ENCODE assay signal across 11 cellular contexts in the genomic region with DNA sequence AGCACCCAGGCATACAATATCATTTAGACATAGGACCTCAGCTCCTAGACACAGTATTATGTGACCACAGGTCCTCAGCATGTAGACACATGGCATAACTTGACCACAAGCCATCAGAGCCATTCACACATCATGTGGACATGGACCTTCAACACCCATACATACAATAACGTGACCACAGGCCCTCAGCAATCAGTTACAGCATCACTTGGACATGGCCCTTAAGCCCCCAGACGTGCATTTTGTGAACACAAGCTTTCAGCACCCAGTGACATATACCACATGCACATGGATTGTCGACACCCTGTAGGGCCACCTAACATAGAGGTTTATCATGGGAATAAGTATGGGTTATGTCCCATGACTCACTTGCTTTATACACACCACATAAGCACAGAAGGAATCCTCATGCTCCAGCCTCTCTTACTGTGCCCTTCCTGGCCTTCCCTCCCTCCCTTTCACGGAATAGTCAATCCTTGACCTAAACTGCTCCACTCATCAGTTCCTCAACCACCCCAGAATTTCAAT. TPM values are rescaled to one million over a fixed set of nuclear protein-coding genes. Genes with fewer than 3 reads are reported as not detected.
A peak's percentile ranks its signal among the peaks of the same experiment; 100 is the strongest.
DNase-seq lines count a peak whose midpoint lies in the region; ATAC-seq, FAIRE-seq and TF ChIP-seq lines count a peak whose summit lies in the region.
"Had no signal": no experiment of that assay in that cellular context is flagged by ENCODE, and none has a peak within 500 bp of the region (broad histone marks: within the 10 kb centered on the region; RNA-seq: fewer than 3 reads in every experiment).

No MANE protein-coding gene starts in this region.

- peaks cover 42% of the 10 kb centered on the region for H3K36me3 Mint-ChIP-seq in activated naive CD8-positive, alpha-beta T cell treated with anti-CD3 and anti-CD28 coated beads for 36 hours

- FAIRE-seq in keratinocyte (lab: Jason Lieb, UNC) = peak; percentile 51

- no peaks in the 10 kb centered on the region for H3K27me3 ChIP-seq in keratinocyte (ENCODE audit: control insufficient read depth, extremely low read depth, insufficient read depth, low read length)
- H3K27me3 ChIP-seq in thoracic aorta (replicated peaks; ENCODE audit: insufficient read depth) = no peaks in the 10 kb centered on the region

- H3K9me3 ChIP-seq in keratinocyte (ENCODE audit: control insufficient read depth, low read depth, low read length) = no peaks in the 10 kb centered on the region
- H3K9me3 ChIP-seq in thoracic aorta = no peaks in the 10 kb centered on the region

- H3K4me3 ChIP-seq in keratinocyte (ENCODE audit: control insufficient read depth in 2 of 3, extremely low read depth in 1 of 3, insufficient read depth in 2 of 3, low read depth in 1 of 3, low read length in 3 of 3) (no peak overlapping the region), thoracic aorta (peak overlapping the region; percentile 83)

- H3K4me1 ChIP-seq in keratinocyte (ENCODE audit: control insufficient read depth, extremely low read depth, insufficient read depth, low read length) = peaks cover 7% of the 10 kb centered on the region
- H3K4me1 ChIP-seq in thoracic aorta (ENCODE audit: control insufficient read depth in 1 of 2, low read depth in 2 of 2) = peaks cover 5 to 47% of the 10 kb centered on the region in 2 donors

- H3K36me3 ChIP-seq in keratinocyte (ENCODE audit: control insufficient read depth in 2 of 2, extremely low read depth in 1 of 2, insufficient read depth in 2 of 2, low read length in 2 of 2) (peaks cover 8 to 10% of the 10 kb centered on the region in 2 experiments), thoracic aorta (peaks cover 12% of the 10 kb centered on the region)

- H3K27ac ChIP-seq in keratinocyte (ENCODE audit: control insufficient read depth, insufficient read depth, low read length) (no peak overlapping the region), thoracic aorta (peak overlapping the region in 1 of 2 donors; percentile 93)

- peak overlapping the region; percentile 69 for H3K27ac Mint-ChIP-seq in activated naive CD8-positive, alpha-beta T cell treated with anti-CD3 and anti-CD28 coated beads for 36 hours

- no peaks in the 10 kb centered on the region for H3K27me3 Mint-ChIP-seq in activated naive CD8-positive, alpha-beta T cell treated with anti-CD3 and anti-CD28 coated beads for 36 hours

- dilution Hi-C loops in keratinocyte (cut with MboI; ENCODE audit: extremely low pct_ligation_motif_present, low sequenced_read_pairs) = no loop called here

- no peak overlapping the region for H3K9ac ChIP-seq in keratinocyte (ENCODE audit: control insufficient read depth, extremely low read depth, insufficient read depth, low read length)

- H3K4me2 ChIP-seq in keratinocyte (ENCODE audit: control insufficient read depth, extremely low read depth, insufficient read depth, low read depth, low read length) = no peak overlapping the region

- no peaks in the 10 kb centered on the region for H3K9me3 Mint-ChIP-seq in activated naive CD8-positive, alpha-beta T cell treated with anti-CD3 and anti-CD28 coated beads for 36 hours

- ATAC-seq in thoracic aorta (ENCODE audit: insufficient number of reproducible peaks, low FRiP score, low read depth) (no peak), HG02884 (IDR thresholded peaks at IDR 0.05; ENCODE audit: unreplicated experiment) (no peak), GM21723 (IDR thresholded peaks at IDR 0.05; ENCODE audit: unreplicated experiment) (no peak)
- ATAC-seq: Panc1 had no signal

- H4K20me1 ChIP-seq in keratinocyte (ENCODE audit: control insufficient read depth, extremely low read depth, insufficient read depth, low read length) = no peaks in the 10 kb centered on the region

- H3K79me2 ChIP-seq in keratinocyte (ENCODE audit: control insufficient read depth, insufficient read depth, low read length) = peaks cover 2% of the 10 kb centered on the region

- H3K9me1 ChIP-seq in keratinocyte (ENCODE audit: control insufficient read depth, extremely low read depth, insufficient read depth, low read length) = no peaks in the 10 kb centered on the region

- DNase-seq in activated T-cell treated with anti-CD3 and anti-CD28 coated beads, Interleukin-2, amount 50 U/mL, for 1 hour = peak; percentile 27
- DNase-seq in activated T-cell treated with anti-CD3 and anti-CD28 coated beads, Interleukin-2, amount 50 U/mL, for 48 hours = no peak
- no peak for DNase-seq in activated naive CD8-positive, alpha-beta T cell treated with anti-CD3 and anti-CD28 coated beads for 36 hours
- DNase-seq in keratinocyte (ENCODE audit: low read depth, low spot score) = no peak
- no peak for DNase-seq in thoracic aorta (ENCODE audit: low spot score)
- no peak for DNase-seq in MV-4-11 (lab: John Stamatoyannopoulos, UW)
- DNase-seq: HCEC 1CT, NCI-H1436 treated with DMSO at 0.1 percent for 48 hours had no signal

- TF ChIP-seq CTCF in keratinocyte (optimal IDR thresholded peaks at IDR 0.05 in 1 of 3, IDR thresholded peaks at IDR 0.05 in 1 of 3, conservative IDR thresholded peaks at IDR 0.05 in 1 of 3; ENCODE audit: extremely low read depth in 1 of 3, insufficient read depth in 2 of 3, low read length in 3 of 3) (no peak), thoracic aorta (IDR thresholded peaks at IDR 0.05) (no peak)

- no peak overlapping the region for H2AFZ ChIP-seq in keratinocyte (ENCODE audit: control insufficient read depth, low read length)

- H3K4me1 Mint-ChIP-seq in activated naive CD8-positive, alpha-beta T cell treated with anti-CD3 and anti-CD28 coated beads for 36 hours = peaks cover 51% of the 10 kb centered on the region

- H3K4me3 Mint-ChIP-seq in activated naive CD8-positive, alpha-beta T cell treated with anti-CD3 and anti-CD28 coated beads for 36 hours = peak overlapping the region; percentile 94

RNA-seq across cellular contexts. Expression of a gene that starts 1.9 kb away (rescaled TPM):
- 10 to 100 TPM; 46.7 to 52.7 TPM for total RNA-seq in activated naive CD8-positive, alpha-beta T cell treated with anti-CD3 and anti-CD28 coated beads for 36 hours
- 13.9 to 20.2 TPM (median 17.9 TPM) in 3 replicates for polyA plus RNA-seq in keratinocyte
- 107 TPM for polyA plus RNA-seq in keratinocyte (2011; ENCODE audit: low read depth)
- 9.9 and 12.8 TPM in 2 replicates for polyA plus RNA-seq in keratinocyte (2011; cell fraction: cytosol; rRNA removed)
- 57.6 and 67.2 TPM in 2 replicates for polyA plus RNA-seq in keratinocyte (2011; cell fraction: nucleus; rRNA removed)
- polyA plus RNA-seq in keratinocyte (2012; ENCODE audit: low replicate concordance) = 10.4 and 16.6 TPM in 2 replicates
- 5.9 to 16.2 TPM (median 7.4 TPM) in 3 replicates for polyA minus RNA-seq in keratinocyte
- polyA minus RNA-seq in keratinocyte (2011; cell fraction: cytosol; rRNA and poly(A)+ RNA removed) = 9.4 TPM
- 6.1 and 11.9 TPM in 2 replicates for polyA minus RNA-seq in keratinocyte (2011; cell fraction: nucleus; rRNA and poly(A)+ RNA removed)
- 100 to 1,000 TPM in 1 of 2 donors, 10 to 100 TPM in 1; 83.0 to 117 TPM for total RNA-seq in thoracic aorta

RNA-seq across cellular contexts. Expression of a gene that starts 9.8 kb away (rescaled TPM):
- 1 to 10 TPM; 6.3 to 6.4 TPM for total RNA-seq in activated naive CD8-positive, alpha-beta T cell treated with anti-CD3 and anti-CD28 coated beads for 36 hours
- polyA plus RNA-seq in keratinocyte = 1.9 to 4.7 TPM (median 3.8 TPM) in 3 replicates
- polyA plus RNA-seq in keratinocyte (2011; ENCODE audit: low read depth) = 0.64 TPM
- polyA plus RNA-seq in keratinocyte (2011; cell fraction: cytosol; rRNA removed) = 0.36 and 0.72 TPM in 2 replicates
- 11.4 and 12.9 TPM in 2 replicates for polyA plus RNA-seq in keratinocyte (2011; cell fraction: nucleus; rRNA removed)
- 0.86 and 2.0 TPM in 2 replicates for polyA plus RNA-seq in keratinocyte (2012; ENCODE audit: low replicate concordance)
- 2.1 to 20.6 TPM (median 17.6 TPM) in 3 replicates for polyA minus RNA-seq in keratinocyte
- polyA minus RNA-seq in keratinocyte (2011; cell fraction: cytosol; rRNA and poly(A)+ RNA removed) = 2.7 TPM
- 15.8 and 28.3 TPM in 2 replicates for polyA minus RNA-seq in keratinocyte (2011; cell fraction: nucleus; rRNA and poly(A)+ RNA removed)
- total RNA-seq in thoracic aorta = 10 to 100 TPM; 25.9 to 28.6 TPM

RNA-seq across cellular contexts. Expression of a gene that starts 35.5 kb away (rescaled TPM):
- under 1 TPM; 0.56 to 0.64 TPM for total RNA-seq in activated naive CD8-positive, alpha-beta T cell treated with anti-CD3 and anti-CD28 coated beads for 36 hours
- 0.08 to 0.20 TPM (median 0.10 TPM) in 3 replicates for polyA plus RNA-seq in keratinocyte
- not detected for polyA plus RNA-seq in keratinocyte (2011; ENCODE audit: low read depth)
- polyA plus RNA-seq in keratinocyte (2011; cell fraction: cytosol; rRNA removed) = 0.04 TPM in 2 replicates
- polyA plus RNA-seq in keratinocyte (2011; cell fraction: nucleus; rRNA removed) = 0.35 and 0.42 TPM in 2 replicates
- polyA plus RNA-seq in keratinocyte (2012; ENCODE audit: low replicate concordance) = 0.22 TPM in 1 of 2 replicates, not detected in the other
- polyA minus RNA-seq in keratinocyte = 0.10 to 0.43 TPM in 2 of 3 replicates, not detected in the other
- not detected for polyA minus RNA-seq in keratinocyte (2011; cell fraction: cytosol; rRNA and poly(A)+ RNA removed)
- 0.39 TPM in 1 of 2 replicates, not detected in the other for polyA minus RNA-seq in keratinocyte (2011; cell fraction: nucleus; rRNA and poly(A)+ RNA removed)
- 1 to 10 TPM; 2.3 to 2.7 TPM for total RNA-seq in thoracic aorta
